8 cellular contexts compared by ENCODE assay signal in genomic region chr3:45224824-45225464, GRCh38. TPM values are rescaled to one million over a fixed set of nuclear protein-coding genes. Genes with fewer than 3 reads are reported as not detected.
DNase-seq lines count a peak whose midpoint lies in the region; ATAC-seq, FAIRE-seq and TF ChIP-seq lines count a peak whose summit lies in the region.

No MANE protein-coding gene starts in this region.

- peak; percentile 33 for TF ChIP-seq CTCF in nephron progenitor cell (IDR thresholded peaks at IDR 0.05)

- H3K27ac Mint-ChIP-seq in activated T-helper 2 cell treated with anti-CD3 and anti-CD28 coated beads, Interferon-gamma antibody, Interleukin-2, Interleukin-4, amounts not matched to agents 10 μg/mL and 5 μg/mL and 100 μg/mL, durations not matched to agents 14 hours and 24 hours and 36 hours = peak overlapping the region; percentile 62
- H3K27ac Mint-ChIP-seq in nephron progenitor cell = no peak overlapping the region

- no peaks in the 10 kb centered on the region for H3K36me3 Mint-ChIP-seq in activated T-helper 2 cell treated with anti-CD3 and anti-CD28 coated beads, Interferon-gamma antibody, Interleukin-2, Interleukin-4, amounts not matched to agents 10 μg/mL and 5 μg/mL and 100 μg/mL, durations not matched to agents 14 hours and 24 hours and 36 hours (ENCODE audit: low read depth)
- no peaks in the 10 kb centered on the region for H3K36me3 Mint-ChIP-seq in nephron progenitor cell (ENCODE audit: low read depth)

- no peaks in the 10 kb centered on the region for H3K9me3 Mint-ChIP-seq in activated T-helper 2 cell treated with anti-CD3 and anti-CD28 coated beads, Interferon-gamma antibody, Interleukin-2, Interleukin-4, amounts not matched to agents 10 μg/mL and 5 μg/mL and 100 μg/mL, durations not matched to agents 14 hours and 24 hours and 36 hours
- H3K9me3 Mint-ChIP-seq in nephron progenitor cell = no peaks in the 10 kb centered on the region

- H3K27me3 Mint-ChIP-seq in activated T-helper 2 cell treated with anti-CD3 and anti-CD28 coated beads, Interferon-gamma antibody, Interleukin-2, Interleukin-4, amounts not matched to agents 10 μg/mL and 5 μg/mL and 100 μg/mL, durations not matched to agents 14 hours and 24 hours and 36 hours (ENCODE audit: low read depth) = peaks cover 77% of the 10 kb centered on the region
- peaks cover 71% of the 10 kb centered on the region for H3K27me3 Mint-ChIP-seq in nephron progenitor cell (ENCODE audit: low read depth, poor library complexity)

- ATAC-seq in HG02759 (IDR thresholded peaks at IDR 0.05; ENCODE audit: unreplicated experiment) = peak; percentile 23
- ATAC-seq in HG02870 (IDR thresholded peaks at IDR 0.05; ENCODE audit: unreplicated experiment) = no peak

- DNase-seq in stimulated activated CD4-positive, alpha-beta T cell treated with anti-CD3 and anti-CD28 coated beads, Interleukin-15, amount 100 ng/mL, for 24 hours = peak; percentile 43
- DNase-seq in stimulated activated CD4-positive, alpha-beta T cell treated with anti-CD3 and anti-CD28 coated beads, Interleukin-12 subunit alpha, Interleukin-12 subunit beta, amount 100 ng/mL, for 4 hours = no peak
- DNase-seq in NCI-H510A treated with DMSO at 0.1 percent for 48 hours (lab: John Stamatoyannopoulos, UW) (peak; percentile 10), frontal cortex (ENCODE audit: low spot score in 2 of 2) (peak; percentile 82 to 88), nephron progenitor cell (peak; percentile 82)
- DNase-seq in activated T-helper 2 cell treated with anti-CD3 and anti-CD28 coated beads, Interferon-gamma antibody, Interleukin-2, Interleukin-4, amounts not matched to agents 10 μg/mL and 5 μg/mL and 100 μg/mL, durations not matched to agents 14 hours and 24 hours and 36 hours (ENCODE audit: low spot score) = peak; percentile 13

- H3K4me3 Mint-ChIP-seq in activated T-helper 2 cell treated with anti-CD3 and anti-CD28 coated beads, Interferon-gamma antibody, Interleukin-2, Interleukin-4, amounts not matched to agents 10 μg/mL and 5 μg/mL and 100 μg/mL, durations not matched to agents 14 hours and 24 hours and 36 hours (ENCODE audit: low read depth) = peak overlapping the region; percentile 84
- H3K4me3 Mint-ChIP-seq in nephron progenitor cell = peak overlapping the region; percentile 91

- intact Hi-C loops in activated T-helper 2 cell treated with anti-CD3 and anti-CD28 coated beads, Interferon-gamma antibody, Interleukin-2, Interleukin-4, amounts not matched to agents 10 μg/mL and 5 μg/mL and 100 μg/mL, durations not matched to agents 14 hours and 24 hours and 36 hours (cut with micrococcal nuclease) = loop anchor here (5.0 to 10.0 kb wide), 3 partner anchors 183 to 870 kb away; no protein-coding TSS in a partner anchor

- peaks cover 14% of the 10 kb centered on the region for H3K4me1 Mint-ChIP-seq in activated T-helper 2 cell treated with anti-CD3 and anti-CD28 coated beads, Interferon-gamma antibody, Interleukin-2, Interleukin-4, amounts not matched to agents 10 μg/mL and 5 μg/mL and 100 μg/mL, durations not matched to agents 14 hours and 24 hours and 36 hours (ENCODE audit: low read depth)
- H3K4me1 Mint-ChIP-seq in nephron progenitor cell = peaks cover 15% of the 10 kb centered on the region

- FAIRE-seq in frontal cortex (lab: Jason Lieb, UNC) = no peak

RNA-seq across cellular contexts. Expression of gene TMEM158, which starts 1.1 kb away (rescaled TPM):
- total RNA-seq in activated T-helper 2 cell treated with anti-CD3 and anti-CD28 coated beads, Interferon-gamma antibody, Interleukin-2, Interleukin-4, amounts not matched to agents 10 μg/mL and 5 μg/mL and 100 μg/mL, durations not matched to agents 14 hours and 24 hours and 36 hours = 1.7 and 1.9 TPM in 2 replicates
- total RNA-seq in frontal cortex = 19.6 TPM
